In genomic region chr1:115289940-115290339, GRCh38 we compare ENCODE assay signal across 1 cellular context.
TF ChIP-seq lines count a peak whose summit lies in the region.

No MANE protein-coding gene starts in this region.

TF ChIP-seq in SK-N-SH, 30 proteins besides CTCF, POLR2A, EP300 and RAD21 (continued from another document):
- no peak for TF ChIP-seq PBX3 (IDR thresholded peaks at IDR 0.05)
- no peak for TF ChIP-seq GATA2 (CRISPR knock-in tag; IDR thresholded peaks at IDR 0.05)
- no peak for TF ChIP-seq RXRA (IDR thresholded peaks at IDR 0.05; ENCODE audit: borderline replicate concordance, low read depth)
- no peak for TF ChIP-seq CHD2 (IDR thresholded peaks at IDR 0.05; ENCODE audit: low read length, partially characterized antibody)
- TF ChIP-seq GABPA (IDR thresholded peaks at IDR 0.05; ENCODE audit: low read depth), result no peak
- no peak for TF ChIP-seq SMC3 (IDR thresholded peaks at IDR 0.05; ENCODE audit: low read depth, low read length)
- no peak for TF ChIP-seq TCF12 (IDR thresholded peaks at IDR 0.05)
- no peak for TF ChIP-seq POLR2AphosphoS5 (IDR thresholded peaks at IDR 0.05; ENCODE audit: low read depth, low read length)
- no peak for TF ChIP-seq USF1 (IDR thresholded peaks at IDR 0.05; ENCODE audit: borderline replicate concordance, low read depth)
- no peak for TF ChIP-seq JUND (IDR thresholded peaks at IDR 0.05)
- TF ChIP-seq RCOR1 (IDR thresholded peaks at IDR 0.05; ENCODE audit: low read length), result no peak
